Comparison of ENCODE assay signal across 1 cellular context in genomic region chr3:27521179-27521871, GRCh38.
TF ChIP-seq lines count a peak whose summit lies in the region.

No MANE protein-coding gene starts in this region.

TF ChIP-seq in A549, 52 proteins besides CTCF, POLR2A, EP300 and RAD21 (continued from another document):
- TF ChIP-seq, protein P1, sequence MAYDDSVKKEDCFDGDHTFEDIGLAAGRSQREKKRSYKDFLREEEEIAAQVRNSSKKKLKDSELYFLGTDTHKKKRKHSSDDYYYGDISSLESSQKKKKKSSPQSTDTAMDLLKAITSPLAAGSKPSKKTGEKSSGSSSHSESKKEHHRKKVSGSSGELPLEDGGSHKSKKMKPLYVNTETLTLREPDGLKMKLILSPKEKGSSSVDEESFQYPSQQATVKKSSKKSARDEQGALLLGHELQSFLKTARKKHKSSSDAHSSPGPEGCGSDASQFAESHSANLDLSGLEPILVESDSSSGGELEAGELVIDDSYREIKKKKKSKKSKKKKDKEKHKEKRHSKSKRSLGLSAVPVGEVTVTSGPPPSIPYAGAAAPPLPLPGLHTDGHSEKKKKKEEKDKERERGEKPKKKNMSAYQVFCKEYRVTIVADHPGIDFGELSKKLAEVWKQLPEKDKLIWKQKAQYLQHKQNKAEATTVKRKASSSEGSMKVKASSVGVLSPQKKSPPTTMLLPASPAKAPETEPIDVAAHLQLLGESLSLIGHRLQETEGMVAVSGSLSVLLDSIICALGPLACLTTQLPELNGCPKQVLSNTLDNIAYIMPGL (CRISPR knock-in tag; IDR thresholded peaks at IDR 0.05; ENCODE audit: borderline replicate concordance), result no peak
- peak; percentile 85 for TF ChIP-seq GATA3 (IDR thresholded peaks at IDR 0.05; ENCODE audit: borderline replicate concordance)
- TF ChIP-seq, protein P2, sequence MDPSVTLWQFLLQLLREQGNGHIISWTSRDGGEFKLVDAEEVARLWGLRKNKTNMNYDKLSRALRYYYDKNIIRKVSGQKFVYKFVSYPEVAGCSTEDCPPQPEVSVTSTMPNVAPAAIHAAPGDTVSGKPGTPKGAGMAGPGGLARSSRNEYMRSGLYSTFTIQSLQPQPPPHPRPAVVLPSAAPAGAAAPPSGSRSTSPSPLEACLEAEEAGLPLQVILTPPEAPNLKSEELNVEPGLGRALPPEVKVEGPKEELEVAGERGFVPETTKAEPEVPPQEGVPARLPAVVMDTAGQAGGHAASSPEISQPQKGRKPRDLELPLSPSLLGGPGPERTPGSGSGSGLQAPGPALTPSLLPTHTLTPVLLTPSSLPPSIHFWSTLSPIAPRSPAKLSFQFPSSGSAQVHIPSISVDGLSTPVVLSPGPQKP (IDR thresholded peaks at IDR 0.05; ENCODE audit: low read depth, low read length), result no peak
- no peak for TF ChIP-seq ZFP36 (IDR thresholded peaks at IDR 0.05; ENCODE audit: borderline replicate concordance, partially characterized antibody)
- no peak for TF ChIP-seq ZC3H11A (IDR thresholded peaks at IDR 0.05)
- peak; percentile 73 for TF ChIP-seq PBX3 (IDR thresholded peaks at IDR 0.05)
- no peak for TF ChIP-seq RNF2 (IDR thresholded peaks at IDR 0.05; ENCODE audit: borderline replicate concordance, low read depth)
- TF ChIP-seq FOSL2 (IDR thresholded peaks at IDR 0.05), result peak; percentile 98
- peak; percentile 99 for TF ChIP-seq FOSL2 (CRISPR knock-in tag; IDR thresholded peaks at IDR 0.05)
- no peak for TF ChIP-seq NR3C1 (IDR thresholded peaks at IDR 0.05)
- TF ChIP-seq FOXS1 (CRISPR knock-in tag; IDR thresholded peaks at IDR 0.05), result no peak
- TF ChIP-seq TP53 (CRISPR knock-in tag; IDR thresholded peaks at IDR 0.05), result no peak
- TF ChIP-seq RARB (CRISPR knock-in tag; IDR thresholded peaks at IDR 0.05), result no peak
- TF ChIP-seq HOXA7 (CRISPR knock-in tag; IDR thresholded peaks at IDR 0.05), result no peak
- TF ChIP-seq KDM5A (IDR thresholded peaks at IDR 0.05), result no peak
- TF ChIP-seq JUN (IDR thresholded peaks at IDR 0.05), result peak; percentile 72 to 86; a peak in 3 of 5 replicates
- TF ChIP-seq KDM1A (IDR thresholded peaks at IDR 0.05; ENCODE audit: low read depth), result no peak
- no peak for TF ChIP-seq CBX2 (IDR thresholded peaks at IDR 0.05; ENCODE audit: borderline replicate concordance, low read depth)
- peak; percentile 96 for TF ChIP-seq JUNB (IDR thresholded peaks at IDR 0.05)
- TF ChIP-seq RCOR1 (IDR thresholded peaks at IDR 0.05; ENCODE audit: low read depth, low read length), result no peak
- no peak for TF ChIP-seq E2F6 (IDR thresholded peaks at IDR 0.05; ENCODE audit: borderline replicate concordance, low read depth)
- no peak for TF ChIP-seq RFX5 (IDR thresholded peaks at IDR 0.05)
- TF ChIP-seq CEBPB (IDR thresholded peaks at IDR 0.05), result peak; percentile 89 to 97
- no peak for TF ChIP-seq CBX8 (IDR thresholded peaks at IDR 0.05)
- TF ChIP-seq NFE2L2 (conservative IDR thresholded peaks at IDR 0.05; ENCODE audit: low read length), result no peak
- no peak for TF ChIP-seq ATOH8 (CRISPR knock-in tag; IDR thresholded peaks at IDR 0.05; ENCODE audit: low read depth)
- TF ChIP-seq, protein P3, sequence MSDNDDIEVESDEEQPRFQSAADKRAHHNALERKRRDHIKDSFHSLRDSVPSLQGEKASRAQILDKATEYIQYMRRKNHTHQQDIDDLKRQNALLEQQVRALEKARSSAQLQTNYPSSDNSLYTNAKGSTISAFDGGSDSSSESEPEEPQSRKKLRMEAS (IDR thresholded peaks at IDR 0.05), result peak; percentile 88
- no peak for TF ChIP-seq HOXB13 (CRISPR knock-in tag; IDR thresholded peaks at IDR 0.05; ENCODE audit: low read depth)
- peak; percentile 54; the same call in 1 of the 2 replicates for TF ChIP-seq ZSCAN20 (CRISPR knock-in tag; IDR thresholded peaks at IDR 0.05)
- 0 out of 2 replicates have a peak, but pooled peaks have one; percentile 43 for TF ChIP-seq HEYL (CRISPR knock-in tag; IDR thresholded peaks at IDR 0.05)
- TF ChIP-seq HOXB5 (CRISPR knock-in tag; IDR thresholded peaks at IDR 0.05), result peak; percentile 99
- TF ChIP-seq, protein P4, sequence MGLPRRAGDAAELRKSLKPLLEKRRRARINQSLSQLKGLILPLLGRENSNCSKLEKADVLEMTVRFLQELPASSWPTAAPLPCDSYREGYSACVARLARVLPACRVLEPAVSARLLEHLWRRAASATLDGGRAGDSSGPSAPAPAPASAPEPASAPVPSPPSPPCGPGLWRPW (IDR thresholded peaks at IDR 0.05), result peak; percentile 77
- no peak for TF ChIP-seq HDAC2 (IDR thresholded peaks at IDR 0.05)
- TF ChIP-seq, protein P5, sequence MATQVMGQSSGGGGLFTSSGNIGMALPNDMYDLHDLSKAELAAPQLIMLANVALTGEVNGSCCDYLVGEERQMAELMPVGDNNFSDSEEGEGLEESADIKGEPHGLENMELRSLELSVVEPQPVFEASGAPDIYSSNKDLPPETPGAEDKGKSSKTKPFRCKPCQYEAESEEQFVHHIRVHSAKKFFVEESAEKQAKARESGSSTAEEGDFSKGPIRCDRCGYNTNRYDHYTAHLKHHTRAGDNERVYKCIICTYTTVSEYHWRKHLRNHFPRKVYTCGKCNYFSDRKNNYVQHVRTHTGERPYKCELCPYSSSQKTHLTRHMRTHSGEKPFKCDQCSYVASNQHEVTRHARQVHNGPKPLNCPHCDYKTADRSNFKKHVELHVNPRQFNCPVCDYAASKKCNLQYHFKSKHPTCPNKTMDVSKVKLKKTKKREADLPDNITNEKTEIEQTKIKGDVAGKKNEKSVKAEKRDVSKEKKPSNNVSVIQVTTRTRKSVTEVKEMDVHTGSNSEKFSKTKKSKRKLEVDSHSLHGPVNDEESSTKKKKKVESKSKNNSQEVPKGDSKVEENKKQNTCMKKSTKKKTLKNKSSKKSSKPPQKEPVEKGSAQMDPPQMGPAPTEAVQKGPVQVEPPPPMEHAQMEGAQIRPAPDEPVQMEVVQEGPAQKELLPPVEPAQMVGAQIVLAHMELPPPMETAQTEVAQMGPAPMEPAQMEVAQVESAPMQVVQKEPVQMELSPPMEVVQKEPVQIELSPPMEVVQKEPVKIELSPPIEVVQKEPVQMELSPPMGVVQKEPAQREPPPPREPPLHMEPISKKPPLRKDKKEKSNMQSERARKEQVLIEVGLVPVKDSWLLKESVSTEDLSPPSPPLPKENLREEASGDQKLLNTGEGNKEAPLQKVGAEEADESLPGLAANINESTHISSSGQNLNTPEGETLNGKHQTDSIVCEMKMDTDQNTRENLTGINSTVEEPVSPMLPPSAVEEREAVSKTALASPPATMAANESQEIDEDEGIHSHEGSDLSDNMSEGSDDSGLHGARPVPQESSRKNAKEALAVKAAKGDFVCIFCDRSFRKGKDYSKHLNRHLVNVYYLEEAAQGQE (IDR thresholded peaks at IDR 0.05), result no peak
- TF ChIP-seq, protein P6, sequence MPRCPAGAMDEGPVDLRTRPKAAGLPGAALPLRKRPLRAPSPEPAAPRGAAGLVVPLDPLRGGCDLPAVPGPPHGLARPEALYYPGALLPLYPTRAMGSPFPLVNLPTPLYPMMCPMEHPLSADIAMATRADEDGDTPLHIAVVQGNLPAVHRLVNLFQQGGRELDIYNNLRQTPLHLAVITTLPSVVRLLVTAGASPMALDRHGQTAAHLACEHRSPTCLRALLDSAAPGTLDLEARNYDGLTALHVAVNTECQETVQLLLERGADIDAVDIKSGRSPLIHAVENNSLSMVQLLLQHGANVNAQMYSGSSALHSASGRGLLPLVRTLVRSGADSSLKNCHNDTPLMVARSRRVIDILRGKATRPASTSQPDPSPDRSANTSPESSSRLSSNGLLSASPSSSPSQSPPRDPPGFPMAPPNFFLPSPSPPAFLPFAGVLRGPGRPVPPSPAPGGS (IDR thresholded peaks at IDR 0.05), result peak; percentile 81; the same call in 2 of the 3 replicates
- no peak for TF ChIP-seq POLR2AphosphoS2 (conservative IDR thresholded peaks at IDR 0.05; ENCODE audit: low read length)
- TF ChIP-seq CHD4 (IDR thresholded peaks at IDR 0.05; ENCODE audit: borderline replicate concordance), result no peak
- no peak for TF ChIP-seq TFCP2L1 (CRISPR knock-in tag; IDR thresholded peaks at IDR 0.05)
- no peak for TF ChIP-seq CHD2 (IDR thresholded peaks at IDR 0.05; ENCODE audit: low read length, partially characterized antibody)
- peak; percentile 94 for TF ChIP-seq MAFK (IDR thresholded peaks at IDR 0.05; ENCODE audit: partially characterized antibody)
- TF ChIP-seq EHMT2 (IDR thresholded peaks at IDR 0.05; ENCODE audit: low read depth), result no peak
